ENCODE assay signal across 8 cellular contexts in genomic region chr5:68217476-68217984, GRCh38. TPM values are rescaled to one million over a fixed set of nuclear protein-coding genes. Genes with fewer than 3 reads are reported as not detected.
DNase-seq lines count a peak whose midpoint lies in the region; ATAC-seq and TF ChIP-seq lines count a peak whose summit lies in the region.

No MANE protein-coding gene starts in this region.

- peaks cover 0 to 6% (median 0%) of the 10 kb centered on the region in 8 donors for H3K9me3 Mint-ChIP-seq in CD4-positive, alpha-beta memory T cell

- H3K4me3 ChIP-seq in CD4-positive, alpha-beta memory T cell (ENCODE audit: low read length in 2 of 2): peak overlapping the region; percentile 85 to 89
- peak overlapping the region; percentile 55 to 99 (median 94) for H3K4me3 ChIP-seq in dorsolateral prefrontal cortex
- H3K4me3 ChIP-seq in neutrophil (ENCODE audit: low read depth in 1 of 2, low read length in 1 of 2): peak overlapping the region; percentile 91 to 96

- H3K4me1 Mint-ChIP-seq in CD4-positive, alpha-beta memory T cell: peaks cover 50 to 67% (median 59%) of the 10 kb centered on the region in 4 donors

- H3K36me3 ChIP-seq in CD4-positive, alpha-beta memory T cell (ENCODE audit: insufficient read depth, low read length): peaks cover 5% of the 10 kb centered on the region
- H3K36me3 ChIP-seq in neutrophil: no peaks in the 10 kb centered on the region

- peak overlapping the region; percentile 80 for H3K27ac ChIP-seq in CD4-positive, alpha-beta memory T cell (ENCODE audit: low read depth, low read length)
- peak overlapping the region in 51 of 59 donors; percentile 10 to 100 (median 98) for H3K27ac ChIP-seq in dorsolateral prefrontal cortex
- H3K27ac ChIP-seq in neutrophil: peak overlapping the region; percentile 94

- peaks cover 63% of the 10 kb centered on the region for H3K4me1 ChIP-seq in CD4-positive, alpha-beta memory T cell (ENCODE audit: insufficient read depth, low read length)
- H3K4me1 ChIP-seq in neutrophil (ENCODE audit: control insufficient read depth in 1 of 2, insufficient read depth in 1 of 2, low read depth in 1 of 2, low read length in 1 of 2): peaks cover 43 to 55% of the 10 kb centered on the region in 2 experiments

- CTCF ChIA-PET in CD4-positive, alpha-beta memory T cell (lab: Charles Lee; ENCODE audit: partially characterized antibody): interaction anchor here (1.1 to 5.6 kb wide), 12 partner anchors 11 to 971 kb away, joined by 3 to 58 read pairs (median 12); no protein-coding TSS in a partner anchor

- H3K9me3 ChIP-seq in CD4-positive, alpha-beta memory T cell (ENCODE audit: control insufficient read depth in 1 of 2, low read length in 2 of 2): no peaks in the 10 kb centered on the region
- no peaks in the 10 kb centered on the region for H3K9me3 ChIP-seq in neutrophil

- intact Hi-C loops in CD4-positive, alpha-beta memory T cell (cut with micrococcal nuclease): loop anchor here (5.0 to 10.0 kb wide), 2 partner anchors 1000 to 1147 kb away; partner anchors contain the start of genes AK6, RAD17 and TAF9
- intact Hi-C loops in dorsolateral prefrontal cortex (cut with DNase I): loop anchor here (5.0 to 10.0 kb wide), 3 partner anchors 35 to 203 kb away; no protein-coding TSS in a partner anchor

- DNase-seq in CD4-positive, alpha-beta memory T cell: no peak
- DNase-seq in NCI-H69 (lab: John Stamatoyannopoulos, UW): peak; percentile 35
- DNase-seq in dorsolateral prefrontal cortex: no peak
- DNase-seq in COLO829 (ENCODE audit: low spot score): no peak
- DNase-seq in GM10266 (ENCODE audit: extremely low spot score): no peak
- no peak for DNase-seq in NCI-H1694 (lab: John Stamatoyannopoulos, UW)

- H3K27me3 ChIP-seq in CD4-positive, alpha-beta memory T cell (ENCODE audit: insufficient read depth, low read length): no peaks in the 10 kb centered on the region
- H3K27me3 ChIP-seq in dorsolateral prefrontal cortex (no peaks in the 10 kb centered on the region), neutrophil (no peaks in the 10 kb centered on the region)

- peak overlapping the region; percentile 22 to 93 (median 85) for H3K27ac Mint-ChIP-seq in CD4-positive, alpha-beta memory T cell

- H3K4me3 Mint-ChIP-seq in CD4-positive, alpha-beta memory T cell: peak overlapping the region; percentile 85 to 96 (median 94)

- POLR2A ChIA-PET in CD4-positive, alpha-beta memory T cell (lab: Charles Lee; ENCODE audit: partially characterized antibody): interaction anchor here (1.1 to 6.9 kb wide), 14 partner anchors 11 to 1012 kb away, joined by 3 to 73 read pairs (median 28); no protein-coding TSS in a partner anchor

- H3K27me3 Mint-ChIP-seq in CD4-positive, alpha-beta memory T cell: no peaks in the 10 kb centered on the region

- TF ChIP-seq CTCF in dorsolateral prefrontal cortex (IDR thresholded peaks at IDR 0.05 in 54 of 56, conservative IDR thresholded peaks at IDR 0.05 in 2 of 56; ENCODE audit: low read depth in 1 of 56, partially characterized antibody in 56 of 56): no peak
- no peak for TF ChIP-seq CTCF in neutrophil (IDR thresholded peaks at IDR 0.05)
- no peak for TF ChIP-seq CTCF in GM10266 (IDR thresholded peaks at IDR 0.05; ENCODE audit: control insufficient read depth, insufficient read depth, low read depth, missing control alignments)

- ATAC-seq in GM18517 (IDR thresholded peaks at IDR 0.05; ENCODE audit: unreplicated experiment): no peak

- H3K36me3 Mint-ChIP-seq in CD4-positive, alpha-beta memory T cell: peaks cover 14 to 33% of the 10 kb centered on the region in 2 donors

RNA-seq across cellular contexts. Expression of gene PIK3R1, which starts 2.0 kb away (rescaled TPM):
- total RNA-seq in CD4-positive, alpha-beta memory T cell: 100 to 1,000 TPM; 151 to 152 TPM
- polyA plus RNA-seq in CD4-positive, alpha-beta memory T cell: 10 to 100 TPM; 92.6 to 98.3 TPM
- 100 to 1,000 TPM; 172 to 359 (median 273) TPM for total RNA-seq in dorsolateral prefrontal cortex
